2 cellular contexts compared by ENCODE assay signal in genomic region chr3:187567741-187568140, GRCh38.
TF ChIP-seq lines count a peak whose summit lies in the region.

No MANE protein-coding gene starts in this region.

TF ChIP-seq in SK-N-SH treated with all-trans-retinoic acid at 6 μM for 48 hours, 23 proteins besides CTCF, POLR2A, EP300 and RAD21 (continued from another document):
- no peak for TF ChIP-seq POU6F1 (CRISPR knock-in tag; IDR thresholded peaks at IDR 0.05; ENCODE audit: borderline replicate concordance, low read depth)
- TF ChIP-seq PPARA (CRISPR knock-in tag; IDR thresholded peaks at IDR 0.05; ENCODE audit: borderline replicate concordance) = no peak
- TF ChIP-seq RARB (CRISPR knock-in tag; IDR thresholded peaks at IDR 0.05) = no peak
- TF ChIP-seq ISL1 (CRISPR knock-in tag; IDR thresholded peaks at IDR 0.05) = no peak
- TF ChIP-seq ZFP3 (CRISPR knock-in tag; IDR thresholded peaks at IDR 0.05) = no peak
- no peak for TF ChIP-seq TOX (CRISPR knock-in tag; IDR thresholded peaks at IDR 0.05; ENCODE audit: borderline replicate concordance)
- TF ChIP-seq ARNTL (CRISPR knock-in tag; IDR thresholded peaks at IDR 0.05; ENCODE audit: borderline replicate concordance, low read depth) = no peak
- TF ChIP-seq ZC3H10 (CRISPR knock-in tag; IDR thresholded peaks at IDR 0.05) = no peak
- TF ChIP-seq ZNF70 (CRISPR knock-in tag; IDR thresholded peaks at IDR 0.05) = no peak

TF ChIP-seq in SK-N-SH, 30 proteins besides CTCF, POLR2A, EP300 and RAD21 (continued from another document):
- TF ChIP-seq ZBTB33 (IDR thresholded peaks at IDR 0.05; ENCODE audit: borderline replicate concordance, low read depth) = no peak
- TF ChIP-seq POLR2AphosphoS5 (IDR thresholded peaks at IDR 0.05; ENCODE audit: low read depth, low read length) = no peak
- TF ChIP-seq NFIC (IDR thresholded peaks at IDR 0.05; ENCODE audit: borderline replicate concordance) = no peak
- TF ChIP-seq TCF12 (IDR thresholded peaks at IDR 0.05) = no peak
- no peak for TF ChIP-seq MXI1 (IDR thresholded peaks at IDR 0.05; ENCODE audit: low read depth, low read length)
- TF ChIP-seq USF2 (IDR thresholded peaks at IDR 0.05; ENCODE audit: borderline replicate concordance, low read depth, low read length) = no peak
- no peak for TF ChIP-seq GATA2 (CRISPR knock-in tag; IDR thresholded peaks at IDR 0.05)
